In the genomic region with DNA sequence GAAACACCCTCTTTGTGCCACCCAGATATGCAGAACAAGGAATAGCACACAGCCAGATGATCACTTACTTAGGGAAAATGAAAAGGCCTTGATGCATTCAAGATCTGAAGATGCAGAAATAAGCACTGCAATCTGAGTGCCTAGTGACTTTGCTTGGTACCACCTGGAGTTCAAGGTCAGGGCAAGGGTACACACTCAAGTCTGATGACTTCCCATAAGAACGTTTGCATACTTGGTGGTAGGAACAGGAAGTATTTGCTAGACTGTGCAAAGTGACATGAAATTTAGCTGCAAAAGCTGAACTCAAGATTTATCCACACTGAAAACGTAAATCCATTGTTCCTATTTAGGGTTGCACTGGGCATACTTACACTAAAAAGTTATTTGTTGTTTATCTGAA, we compare ENCODE assay signal across 16 cellular contexts.
"Had no signal": no experiment of that assay in that cellular context is flagged by ENCODE, and none has a peak within 500 bp of the region (broad histone marks: within the 10 kb centered on the region; RNA-seq: fewer than 3 reads in every experiment).

No MANE protein-coding gene starts in this region.

- H3K36me3 ChIP-seq: gastroesophageal sphincter, right atrium auricular region, tibial nerve had no signal

- H3K4me1 Mint-ChIP-seq: nephron had no signal

- H3K27me3 Mint-ChIP-seq: activated CD4-positive, alpha-beta T cell treated with anti-CD3 and anti-CD28 coated beads, Interleukin-2, amount 10 ng/mL, durations not matched to agents 7 days and 5 days; progenitor cell of endocrine pancreas had no signal

- H3K4me3 ChIP-seq: gastroesophageal sphincter, right atrium auricular region, tibial nerve had no signal

- H3K27me3 ChIP-seq: gastroesophageal sphincter, right atrium auricular region, tibial nerve had no signal

- H3K4me1 ChIP-seq: gastroesophageal sphincter, right atrium auricular region, tibial nerve had no signal

- H3K9me3 Mint-ChIP-seq: endodermal cell had no signal

- ATAC-seq: gastroesophageal sphincter had no signal

- H3K27ac Mint-ChIP-seq: activated naive CD4-positive, alpha-beta T cell treated with anti-CD3 and anti-CD28 coated beads, Interleukin-2, amount 10 ng/mL, durations not matched to agents 7 days and 5 days; activated T-helper 2 cell treated with anti-CD3 and anti-CD28 coated beads, Interferon-gamma antibody, Interleukin-2, Interleukin-4, amounts not matched to agents 10 μg/mL and 5 μg/mL and 100 μg/mL, durations not matched to agents 14 hours and 24 hours and 36 hours; endodermal cell; nephron; progenitor cell of endocrine pancreas had no signal

- H3K36me3 Mint-ChIP-seq: activated naive CD4-positive, alpha-beta T cell treated with anti-CD3 and anti-CD28 coated beads, Interleukin-2, amount 10 ng/mL, durations not matched to agents 7 days and 5 days had no signal

- DNase-seq: activated CD4-positive, alpha-beta T cell treated with anti-CD3 and anti-CD28 coated beads, Interleukin-2, amount 10 ng/mL, durations not matched to agents 7 days and 5 days; activated naive CD4-positive, alpha-beta T cell treated with anti-CD3 and anti-CD28 coated beads, Interleukin-2, amount 10 ng/mL, durations not matched to agents 7 days and 5 days; activated T-cell treated with anti-CD3 and anti-CD28 coated beads, Interleukin-2, amount 50 U/mL, for 1 hour; dermis blood vessel endothelial cell; endodermal cell; nucleus accumbens; stimulated activated CD4-positive, alpha-beta T cell treated with anti-CD3 and anti-CD28 coated beads, Interleukin-15, amount 100 ng/mL, for 24 hours; stimulated activated CD4-positive, alpha-beta T cell treated with anti-CD3 and anti-CD28 coated beads, Interleukin-4, amount 100 ng/mL, for 1 hour; stimulated activated naive CD4-positive, alpha-beta T cell; SW 1271 had no signal

- H3K4me3 Mint-ChIP-seq: activated CD4-positive, alpha-beta T cell treated with anti-CD3 and anti-CD28 coated beads, Interleukin-2, amount 10 ng/mL, durations not matched to agents 7 days and 5 days; activated naive CD4-positive, alpha-beta T cell treated with anti-CD3 and anti-CD28 coated beads, Interleukin-2, amount 10 ng/mL, durations not matched to agents 7 days and 5 days; endodermal cell; nephron had no signal

- H3K27ac ChIP-seq: gastroesophageal sphincter, right atrium auricular region, tibial nerve had no signal
